ENCODE assay signal across 18 cellular contexts in the genomic region with DNA sequence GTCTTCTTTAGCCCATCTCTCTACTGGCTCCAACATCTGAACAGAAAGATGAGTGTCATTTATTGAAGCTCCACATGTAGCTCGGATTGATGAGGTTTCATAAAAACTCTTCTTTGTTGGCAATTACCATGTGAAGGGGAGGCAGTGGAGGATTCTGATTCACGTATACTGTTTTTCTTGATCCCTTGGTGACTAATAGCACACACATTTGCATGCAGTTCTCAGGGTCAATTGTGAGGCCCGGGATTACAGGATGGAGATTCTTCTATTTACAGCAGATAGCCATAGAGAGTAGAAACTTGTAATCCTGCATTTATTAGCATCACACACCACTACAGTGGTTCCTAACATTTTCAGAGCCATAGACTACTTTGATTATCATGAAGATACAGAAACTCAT.
DNase-seq lines count a peak whose midpoint lies in the region; ATAC-seq lines count a peak whose summit lies in the region.
"Had no signal": no experiment of that assay in that cellular context is flagged by ENCODE, and none has a peak within 500 bp of the region (broad histone marks: within the 10 kb centered on the region; RNA-seq: fewer than 3 reads in every experiment).

No MANE protein-coding gene starts in this region.

- no peaks in the 10 kb centered on the region for H3K27me3 ChIP-seq in GM23248 (replicated peaks; ENCODE audit: insufficient read depth)
- no peaks in the 10 kb centered on the region for H3K27me3 ChIP-seq in NT2/D1 (ENCODE audit: insufficient read depth, insufficient read length)
- H3K27me3 ChIP-seq: BLaER1 had no signal

- in situ Hi-C loops in GM23248 (cut with MboI), result no loop called here

- 9 to 19% methylated on average over 3 of the region's 3 CpGs for WGBS in GM23248 (ENCODE audit: low coverage in 1 of 2, low lambda C conversion rate in 2 of 2, missing lambda C conversion rate in 2 of 2), 2 experiments

- no peaks in the 10 kb centered on the region for H3K9me2 ChIP-seq in GM23248 (ENCODE audit: insufficient read depth)

- H3K36me3 ChIP-seq in GM23248 (ENCODE audit: low read depth) (no peaks in the 10 kb centered on the region), NT2/D1 (ENCODE audit: insufficient read depth, insufficient read length, low read length) (no peaks in the 10 kb centered on the region)
- H3K36me3 ChIP-seq: BLaER1 had no signal

- H3K4me3 ChIP-seq in GM23248 (no peak overlapping the region), NT2/D1 (ENCODE audit: insufficient read length, low read depth) (no peak overlapping the region)
- H3K4me3 ChIP-seq: BLaER1, GM23338 had no signal

- no peaks in the 10 kb centered on the region for H3K79me2 ChIP-seq in GM23248 (ENCODE audit: insufficient read depth)

- H3K4me2 ChIP-seq in GM23248 (ENCODE audit: unreplicated experiment), result no peak overlapping the region
- H3K4me2 ChIP-seq: BLaER1, GM23338, KMS-11 had no signal

- ATAC-seq in GM21515 (IDR thresholded peaks at IDR 0.05; ENCODE audit: unreplicated experiment), result no peak
- no peak for ATAC-seq in HG03108 (IDR thresholded peaks at IDR 0.05; ENCODE audit: unreplicated experiment)
- ATAC-seq: GM23338, HCT116 had no signal

- no peaks in the 10 kb centered on the region for H3F3A ChIP-seq in GM23248 (ENCODE audit: insufficient read depth)

- H3K9me3 ChIP-seq in GM23248 (ENCODE audit: low read depth), result no peaks in the 10 kb centered on the region
- no peaks in the 10 kb centered on the region for H3K9me3 ChIP-seq in NT2/D1 (ENCODE audit: insufficient read depth, low read length)
- H3K9me3 ChIP-seq: BLaER1 had no signal

- DNase-seq in Daoy (ENCODE audit: low read depth), result peak; percentile 4
- DNase-seq in GM23248, result peak; percentile 1
- DNase-seq in HT1080 (ENCODE audit: low read depth), result peak; percentile 29
- peak; percentile 23 for DNase-seq in NT2/D1 (ENCODE audit: low read depth, low spot score)
- no peak for DNase-seq in SW 1271 (lab: John Stamatoyannopoulos, UW)
- DNase-seq in DMS53 (lab: John Stamatoyannopoulos, UW), result no peak
- DNase-seq: 8988T; CD4-positive, alpha-beta memory T cell; DMS153; DMS79 treated with DMSO at 0.1 percent for 48 hours; GDM1; HFFc6 had no signal

- H3K9ac ChIP-seq in GM23248, result no peak overlapping the region
- H3K9ac ChIP-seq in NT2/D1 (ENCODE audit: insufficient read length, low read depth), result no peak overlapping the region
- H3K9ac ChIP-seq: BLaER1, KMS-11 had no signal

- H3K27ac ChIP-seq in GM23248, result no peak overlapping the region
- H3K27ac ChIP-seq: BLaER1, KMS-11 had no signal

- H2AFZ ChIP-seq in GM23248, result no peak overlapping the region
- H2AFZ ChIP-seq: GM23338 had no signal

- H4K20me1 ChIP-seq in GM23248 (ENCODE audit: insufficient read depth), result no peaks in the 10 kb centered on the region
- H4K20me1 ChIP-seq: BLaER1 had no signal

- H3K4me1 ChIP-seq in GM23248 (ENCODE audit: insufficient read depth), result no peaks in the 10 kb centered on the region
- no peaks in the 10 kb centered on the region for H3K4me1 ChIP-seq in NT2/D1 (ENCODE audit: insufficient read depth, insufficient read length)
- H3K4me1 ChIP-seq: BLaER1 had no signal

Comparison
In these comparisons a context has a peak if more than half of its experiments do, and no peak if none do; other contexts are left out.
1. DNase-seq: peak in Daoy (single experiment), GM23248 (single experiment), HT1080 (single experiment) and NT2/D1 (single experiment); none in SW 1271 (0 of 2) and DMS53 (single experiment).